Comparison of ENCODE assay signal across 14 cellular contexts in genomic region chr7:120394595-120394994, GRCh38.
DNase-seq lines count a peak whose midpoint lies in the region; ATAC-seq lines count a peak whose summit lies in the region.
"Had no signal": no experiment of that assay in that cellular context is flagged by ENCODE, and none has a peak within 500 bp of the region (broad histone marks: within the 10 kb centered on the region; RNA-seq: fewer than 3 reads in every experiment).

No MANE protein-coding gene starts in this region.

- H2BK5ac ChIP-seq in neuronal stem cell (ENCODE audit: low read length) = no peak overlapping the region

- DNase-seq in neuronal stem cell (ENCODE audit: low spot score) = no peak
- DNase-seq in G401 (ENCODE audit: low spot score) = no peak
- no peak for DNase-seq in NCI-H2107 treated with DMSO at 0.1 percent for 48 hours (lab: John Stamatoyannopoulos, UW; ENCODE audit: unreplicated experiment)
- DNase-seq in nucleus accumbens (lab: John Stamatoyannopoulos, UW) = no peak
- DNase-seq: activated naive CD4-positive, alpha-beta T cell treated with Interleukin-2 at 50 U/mL for 16 hours; effector CD4-positive, alpha-beta T cell; naive thymus-derived CD8-positive, alpha-beta T cell; NCI-H2171; SJCRH30 had no signal

- H2BK120ac ChIP-seq in neuronal stem cell (ENCODE audit: low read depth, low read length) = no peak overlapping the region

- H3K4me1 ChIP-seq in neuronal stem cell (ENCODE audit: control insufficient read depth in 2 of 2, insufficient read depth in 1 of 2, low read depth in 1 of 2, low read length in 2 of 2) = no peaks in the 10 kb centered on the region
- H3K4me1 ChIP-seq: SJCRH30 had no signal

- H3K9me3 ChIP-seq in neuronal stem cell (replicated peaks in 1 of 2; ENCODE audit: control insufficient read depth in 2 of 2, insufficient read depth in 1 of 2, low read depth in 1 of 2, low read length in 2 of 2) = no peaks in the 10 kb centered on the region
- H3K9me3 ChIP-seq: SJCRH30 had no signal

- no peak overlapping the region for H2AFZ ChIP-seq in neuronal stem cell (ENCODE audit: low read length)
- H2AFZ ChIP-seq: GM23338 had no signal

- H2AK5ac ChIP-seq in neuronal stem cell (ENCODE audit: low read depth, low read length) = no peak overlapping the region

- H3K79me1 ChIP-seq in neuronal stem cell (ENCODE audit: low read depth, low read length) = no peaks in the 10 kb centered on the region

- H3K14ac ChIP-seq in neuronal stem cell (ENCODE audit: low read length) = no peak overlapping the region

- no peak overlapping the region for H4K91ac ChIP-seq in neuronal stem cell (ENCODE audit: low read depth, low read length, poor library complexity)

- no peak overlapping the region for H3K4ac ChIP-seq in neuronal stem cell (ENCODE audit: low read length)

- H3K23ac ChIP-seq in neuronal stem cell (ENCODE audit: low read depth, low read length, poor library complexity) = no peak overlapping the region

- no peak overlapping the region for H3K9ac ChIP-seq in neuronal stem cell (ENCODE audit: low read depth, low read length, poor library complexity)

- H3K36me3 ChIP-seq in neuronal stem cell (replicated peaks in 1 of 2; ENCODE audit: control insufficient read depth in 2 of 2, insufficient read depth in 2 of 2, low read length in 2 of 2) = no peaks in the 10 kb centered on the region
- H3K36me3 ChIP-seq: SJCRH30 had no signal

- H3K4me3 ChIP-seq in neuronal stem cell (ENCODE audit: low read length in 2 of 2) = no peak overlapping the region
- H3K4me3 ChIP-seq: GM23338, SJCRH30 had no signal

- no peak overlapping the region for H3K27ac ChIP-seq in neuronal stem cell (replicated peaks; ENCODE audit: low read length)
- H3K27ac ChIP-seq: SJCRH30 had no signal

- H4K8ac ChIP-seq in neuronal stem cell (ENCODE audit: low read depth, low read length) = no peak overlapping the region

- in situ Hi-C loops in G401 (cut with HindIII; ENCODE audit: low sequenced_read_pairs) = no loop called here

- H3K27me3 ChIP-seq in neuronal stem cell (ENCODE audit: control insufficient read depth in 3 of 3, insufficient read depth in 3 of 3, low read depth in 1 of 3, low read length in 3 of 3) = no peaks in the 10 kb centered on the region
- H3K27me3 ChIP-seq: SJCRH30 had no signal

- H3K4me2 ChIP-seq in neuronal stem cell (ENCODE audit: insufficient read depth, low read length, poor library complexity, severe bottlenecking) = no peak overlapping the region
- H3K4me2 ChIP-seq: GM23338 had no signal

- no peak overlapping the region for H3K18ac ChIP-seq in neuronal stem cell (ENCODE audit: low read length)

- ATAC-seq in GM18508 (IDR thresholded peaks at IDR 0.05; ENCODE audit: insufficient read depth, unreplicated experiment) (peak; percentile 33), GM19455 (IDR thresholded peaks at IDR 0.05; ENCODE audit: unreplicated experiment) (peak; percentile 41), HG02798 (IDR thresholded peaks at IDR 0.05; ENCODE audit: poor library complexity, unreplicated experiment) (peak; percentile 47), HG03469 (IDR thresholded peaks at IDR 0.05; ENCODE audit: unreplicated experiment) (peak; percentile 35)
- ATAC-seq: GM23338; naive thymus-derived CD8-positive, alpha-beta T cell had no signal

- H2BK15ac ChIP-seq in neuronal stem cell (ENCODE audit: low read length) = no peak overlapping the region

- no peak overlapping the region for H2BK12ac ChIP-seq in neuronal stem cell (ENCODE audit: low read length)
